21 cellular contexts compared by ENCODE assay signal in genomic region chr4:141501931-141502330, GRCh38.
DNase-seq lines count a peak whose midpoint lies in the region; TF ChIP-seq lines count a peak whose summit lies in the region.
"Had no signal": no experiment of that assay in that cellular context is flagged by ENCODE, and none has a peak within 500 bp of the region (broad histone marks: within the 10 kb centered on the region; RNA-seq: fewer than 3 reads in every experiment).

No MANE protein-coding gene starts in this region.

- peak overlapping the region; percentile 47 for H3K27ac Mint-ChIP-seq in HFFc6
- peak overlapping the region; percentile 70 for H3K27ac Mint-ChIP-seq in chondrocyte (ENCODE audit: unreplicated experiment)
- H3K27ac Mint-ChIP-seq: activated naive CD8-positive, alpha-beta T cell treated with anti-CD3 and anti-CD28 coated beads, Interleukin-2, amount 10 ng/mL, durations not matched to agents 7 days and 5 days; effector memory CD8-positive, alpha-beta T cell; stimulated activated naive CD8-positive, alpha-beta T cell treated with anti-CD3 and anti-CD28 coated beads, Interleukin-15, Interleukin-2, amounts not matched to agents 100 ng/mL and 50 ng/mL, for 24 hours had no signal

- no peaks in the 10 kb centered on the region for H3K27me3 Mint-ChIP-seq in HFFc6 (ENCODE audit: insufficient read depth)
- H3K27me3 Mint-ChIP-seq in chondrocyte (ENCODE audit: low read depth) = peaks cover 2% of the 10 kb centered on the region
- H3K27me3 Mint-ChIP-seq: activated naive CD8-positive, alpha-beta T cell treated with anti-CD3 and anti-CD28 coated beads, Interleukin-2, amount 10 ng/mL, durations not matched to agents 7 days and 5 days; effector memory CD8-positive, alpha-beta T cell; stimulated activated naive CD8-positive, alpha-beta T cell treated with anti-CD3 and anti-CD28 coated beads, Interleukin-15, Interleukin-2, amounts not matched to agents 100 ng/mL and 50 ng/mL, for 24 hours had no signal

- H3K9me3 Mint-ChIP-seq in HFFc6 (peaks cover 5% of the 10 kb centered on the region; the same call in 1 of the 2 replicates), chondrocyte (ENCODE audit: low read depth) (peaks cover 5% of the 10 kb centered on the region)
- H3K9me3 Mint-ChIP-seq: activated naive CD8-positive, alpha-beta T cell treated with anti-CD3 and anti-CD28 coated beads, Interleukin-2, amount 10 ng/mL, durations not matched to agents 7 days and 5 days; stimulated activated naive CD8-positive, alpha-beta T cell treated with anti-CD3 and anti-CD28 coated beads, Interleukin-15, Interleukin-2, amounts not matched to agents 100 ng/mL and 50 ng/mL, for 24 hours had no signal

- H3K4me1 Mint-ChIP-seq in HFFc6 (ENCODE audit: low read depth) = peaks cover 28% of the 10 kb centered on the region
- peaks cover 11% of the 10 kb centered on the region for H3K4me1 Mint-ChIP-seq in chondrocyte (ENCODE audit: low read depth)
- H3K4me1 Mint-ChIP-seq: activated naive CD8-positive, alpha-beta T cell treated with anti-CD3 and anti-CD28 coated beads, Interleukin-2, amount 10 ng/mL, durations not matched to agents 7 days and 5 days had no signal

- no peak for TF ChIP-seq CTCF in HFFc6 (IDR thresholded peaks at IDR 0.05)
- no peak for TF ChIP-seq CTCF in chondrocyte (IDR thresholded peaks at IDR 0.05)

- DNase-seq in AG08396 (ENCODE audit: low spot score) (peak; percentile 9), HFFc6 (no peak), chondrocyte (ENCODE audit: low spot score) (no peak), iris pigment epithelial cell (ENCODE audit: low read depth) (peak; percentile 83), HK-2 (ENCODE audit: unreplicated experiment) (no peak), A172 (ENCODE audit: low spot score) (no peak), NCI-H526 (lab: John Stamatoyannopoulos, UW) (no peak), NCI-H2227 treated with DMSO at 0.1 percent for 48 hours (lab: John Stamatoyannopoulos, UW) (no peak)
- DNase-seq: activated naive CD8-positive, alpha-beta T cell treated with anti-CD3 and anti-CD28 coated beads, Interleukin-2, amount 10 ng/mL, durations not matched to agents 7 days and 5 days; central memory CD4-positive, alpha-beta T cell; COR-L47; effector memory CD8-positive, alpha-beta T cell; KG1; NCI-H2081 treated with DMSO at 0.1 percent for 48 hours; NCI-H524; pancreas; SHP77 treated with DMSO at 0.1 percent for 48 hours; stimulated activated CD4-positive, alpha-beta T cell treated with anti-CD3 and anti-CD28 coated beads, Interleukin-1b, Interleukin-23, amount 100 ng/mL, for 48 hours; T-helper 2 cell; upper lobe of left lung had no signal

- peaks cover 8% of the 10 kb centered on the region; the same call in 1 of the 2 replicates for H3K36me3 Mint-ChIP-seq in HFFc6 (ENCODE audit: low read depth)
- H3K36me3 Mint-ChIP-seq in chondrocyte (ENCODE audit: low read depth) = no peaks in the 10 kb centered on the region
- H3K36me3 Mint-ChIP-seq: activated naive CD8-positive, alpha-beta T cell treated with anti-CD3 and anti-CD28 coated beads, Interleukin-2, amount 10 ng/mL, durations not matched to agents 7 days and 5 days had no signal

- H3K4me3 Mint-ChIP-seq in HFFc6 (peak overlapping the region; percentile 32; the same call in 1 of the 2 replicates), chondrocyte (ENCODE audit: unreplicated experiment) (no peak overlapping the region)
- H3K4me3 Mint-ChIP-seq: activated naive CD8-positive, alpha-beta T cell treated with anti-CD3 and anti-CD28 coated beads, Interleukin-2, amount 10 ng/mL, durations not matched to agents 7 days and 5 days; effector memory CD8-positive, alpha-beta T cell; stimulated activated naive CD8-positive, alpha-beta T cell treated with anti-CD3 and anti-CD28 coated beads, Interleukin-15, Interleukin-2, amounts not matched to agents 100 ng/mL and 50 ng/mL, for 24 hours had no signal

Comparison
In these comparisons a context has a peak if more than half of its experiments do, and no peak if none do; other contexts are left out.
1. DNase-seq: peak in AG08396 (single experiment) and iris pigment epithelial cell (single experiment); none in HFFc6 (single experiment), chondrocyte (single experiment), HK-2 (single experiment), A172 (single experiment), NCI-H526 (0 of 2) and NCI-H2227 treated with DMSO at 0.1 percent for 48 hours (single experiment).